In genomic region chr1:227896710-227897655, GRCh38 we compare ENCODE assay signal across 13 cellular contexts. TPM values are rescaled to one million over a fixed set of nuclear protein-coding genes. Genes with fewer than 3 reads are reported as not detected.
DNase-seq lines count a peak whose midpoint lies in the region; ATAC-seq and TF ChIP-seq lines count a peak whose summit lies in the region.
"Had no signal": no experiment of that assay in that cellular context is flagged by ENCODE, and none has a peak within 500 bp of the region (broad histone marks: within the 10 kb centered on the region; RNA-seq: fewer than 3 reads in every experiment).

No MANE protein-coding gene starts in this region.

- ATAC-seq in activated naive CD8-positive, alpha-beta T cell treated with anti-CD3 and anti-CD28 coated beads, Interleukin-2, amount 10 ng/mL, durations not matched to agents 7 days and 5 days (ENCODE audit: low read depth), result no peak
- ATAC-seq: CD8-positive, alpha-beta T cell had no signal

- POLR2A ChIA-PET in activated naive CD8-positive, alpha-beta T cell treated with anti-CD3 and anti-CD28 coated beads, Interleukin-2, amount 10 ng/mL, durations not matched to agents 7 days and 5 days (lab: Charles Lee), result no interaction called here

- H3K27ac ChIP-seq in WERI-Rb-1 (no peak overlapping the region), layer of hippocampus (ENCODE audit: low read depth, low read length) (peak overlapping the region; percentile 79)
- H3K27ac ChIP-seq: parathyroid adenoma had no signal

- no peaks in the 10 kb centered on the region for H3K9me3 Mint-ChIP-seq in activated naive CD8-positive, alpha-beta T cell treated with anti-CD3 and anti-CD28 coated beads, Interleukin-2, amount 10 ng/mL, durations not matched to agents 7 days and 5 days
- H3K9me3 Mint-ChIP-seq: CD8-positive, alpha-beta T cell had no signal

- H3K4me3 ChIP-seq in WERI-Rb-1 (ENCODE audit: low read depth, low read length) (no peak overlapping the region), MG63 (no peak overlapping the region)

- peaks cover 2% of the 10 kb centered on the region for H3K4me1 Mint-ChIP-seq in activated naive CD8-positive, alpha-beta T cell treated with anti-CD3 and anti-CD28 coated beads, Interleukin-2, amount 10 ng/mL, durations not matched to agents 7 days and 5 days

- peaks cover 1% of the 10 kb centered on the region for H3K27me3 Mint-ChIP-seq in activated naive CD8-positive, alpha-beta T cell treated with anti-CD3 and anti-CD28 coated beads, Interleukin-2, amount 10 ng/mL, durations not matched to agents 7 days and 5 days

- no peak overlapping the region for H3K4me3 Mint-ChIP-seq in activated naive CD8-positive, alpha-beta T cell treated with anti-CD3 and anti-CD28 coated beads, Interleukin-2, amount 10 ng/mL, durations not matched to agents 7 days and 5 days
- H3K4me3 Mint-ChIP-seq: CD8-positive, alpha-beta T cell had no signal

- DNase-seq in WERI-Rb-1 (peak; percentile 2), MG63 (no peak), amygdala (lab: John Stamatoyannopoulos, UW) (no peak), superior temporal gyrus (ENCODE audit: extremely low spot score) (no peak)
- peak; percentile 30 for DNase-seq in activated naive CD8-positive, alpha-beta T cell treated with anti-CD3 and anti-CD28 coated beads, Interleukin-2, amount 10 ng/mL, durations not matched to agents 7 days and 5 days
- peak; percentile 15 for DNase-seq in stimulated activated CD8-positive, alpha-beta memory T cell treated with anti-CD3 and anti-CD28 coated beads, Interleukin-4, amount 100 ng/mL, for 48 hours
- DNase-seq: GF-D8; Karpas-422; NCI-H2081; NK-92 treated with Interleukin-12 subunit alpha and Interleukin-12 subunit beta, amount 100 ng/mL, for 24 hours had no signal

- H3K9me3 ChIP-seq in WERI-Rb-1 (ENCODE audit: severe bottlenecking) (no peaks in the 10 kb centered on the region), MG63 (no peaks in the 10 kb centered on the region)

- H3K27me3 ChIP-seq in WERI-Rb-1 (ENCODE audit: insufficient read depth, low read depth, severe bottlenecking) (no peaks in the 10 kb centered on the region), layer of hippocampus (ENCODE audit: control insufficient read depth, insufficient read depth, low read length) (no peaks in the 10 kb centered on the region), MG63 (no peaks in the 10 kb centered on the region)

- no peak for TF ChIP-seq CTCF in WERI-Rb-1 (IDR thresholded peaks at IDR 0.05; ENCODE audit: low read depth, low read length)

- H3K36me3 ChIP-seq in WERI-Rb-1 (no peaks in the 10 kb centered on the region), MG63 (no peaks in the 10 kb centered on the region)

- no peaks in the 10 kb centered on the region for H3K36me3 Mint-ChIP-seq in activated naive CD8-positive, alpha-beta T cell treated with anti-CD3 and anti-CD28 coated beads, Interleukin-2, amount 10 ng/mL, durations not matched to agents 7 days and 5 days
- H3K36me3 Mint-ChIP-seq: CD8-positive, alpha-beta T cell had no signal

- no peak overlapping the region for H3K27ac Mint-ChIP-seq in activated naive CD8-positive, alpha-beta T cell treated with anti-CD3 and anti-CD28 coated beads, Interleukin-2, amount 10 ng/mL, durations not matched to agents 7 days and 5 days
- H3K27ac Mint-ChIP-seq: CD8-positive, alpha-beta T cell had no signal

RNA-seq across cellular contexts. Expression of gene WNT9A, which starts 50.7 kb away (rescaled TPM):
- under 1 TPM; 0.08 to 0.09 TPM for total RNA-seq in activated naive CD8-positive, alpha-beta T cell treated with anti-CD3 and anti-CD28 coated beads, Interleukin-2, amount 10 ng/mL, durations not matched to agents 7 days and 5 days
- total RNA-seq in MG63 (2014; rRNA removed; shearing (Covaris generic); ENCODE audit: low replicate concordance), result 10.8 and 11.3 TPM in 2 replicates
- total RNA-seq: CD8-positive, alpha-beta T cell had no signal

Comparison
In these comparisons a context has a peak if more than half of its experiments do, and no peak if none do; other contexts are left out.
1. DNase-seq: peak in WERI-Rb-1 (single experiment), activated naive CD8-positive, alpha-beta T cell treated with anti-CD3 and anti-CD28 coated beads, Interleukin-2, amount 10 ng/mL, durations not matched to agents 7 days and 5 days (single experiment) and stimulated activated CD8-positive, alpha-beta memory T cell treated with anti-CD3 and anti-CD28 coated beads, Interleukin-4, amount 100 ng/mL, for 48 hours (single experiment); none in MG63 (single experiment), amygdala (0 of 56) and superior temporal gyrus (single experiment).
2. RNA of gene WNT9A, which starts 50.7 kb away (total RNA-seq): 10.8 to 11.3 TPM in MG63; 0.08 to 0.09 TPM in activated naive CD8-positive, alpha-beta T cell treated with anti-CD3 and anti-CD28 coated beads, Interleukin-2, amount 10 ng/mL, durations not matched to agents 7 days and 5 days; every median in the first group is over 10 times any median in the second.